ENCODE assay signal across 1 cellular context in the genomic region with DNA sequence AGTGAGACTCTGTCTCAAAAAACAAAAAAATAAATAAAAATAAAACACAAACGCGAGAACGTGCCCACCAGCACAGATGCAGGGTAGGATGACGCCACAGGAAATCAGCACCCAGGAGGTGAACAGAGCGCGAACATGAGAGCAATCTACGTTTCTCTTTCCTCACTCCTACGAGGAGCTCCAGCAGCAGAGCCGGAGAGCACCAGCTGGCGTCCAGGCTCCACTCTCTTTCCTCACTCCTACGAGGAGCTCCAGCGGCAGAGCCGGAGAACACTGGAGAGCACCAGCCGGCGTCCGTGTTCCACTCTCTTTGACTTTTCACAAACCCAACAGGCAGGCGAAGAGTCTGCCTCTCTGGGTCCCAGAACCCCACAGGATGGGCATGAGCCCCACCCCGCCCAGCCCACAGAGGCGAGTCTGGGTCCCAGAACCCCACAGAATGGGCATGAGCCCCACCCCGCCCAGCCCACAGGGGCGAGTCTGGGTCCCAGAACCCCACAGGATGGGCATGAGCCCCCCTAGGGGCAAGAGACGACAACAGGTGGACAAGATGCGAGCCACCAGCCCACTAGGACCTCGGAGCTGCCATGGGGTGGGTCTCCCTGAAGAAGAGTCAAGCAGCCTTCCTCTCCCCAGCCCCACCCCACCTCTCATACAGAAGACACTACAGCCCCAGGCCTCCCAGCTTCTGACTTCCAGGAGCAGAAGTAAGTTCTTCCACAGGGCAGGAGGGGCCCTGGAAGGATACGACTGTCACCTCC.
TF ChIP-seq lines count a peak whose summit lies in the region.

No MANE protein-coding gene starts in this region.

TF ChIP-seq in WTC11, 78 proteins besides CTCF, POLR2A, EP300 and RAD21 (continued from another document):
- TF ChIP-seq, protein P1, sequence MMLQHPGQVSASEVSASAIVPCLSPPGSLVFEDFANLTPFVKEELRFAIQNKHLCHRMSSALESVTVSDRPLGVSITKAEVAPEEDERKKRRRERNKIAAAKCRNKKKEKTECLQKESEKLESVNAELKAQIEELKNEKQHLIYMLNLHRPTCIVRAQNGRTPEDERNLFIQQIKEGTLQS (CRISPR knock-in tag; conservative IDR thresholded peaks at IDR 0.05), result no peak
- TF ChIP-seq ETV6 (CRISPR knock-in tag; IDR thresholded peaks at IDR 0.05), result no peak
- TF ChIP-seq, protein P2, sequence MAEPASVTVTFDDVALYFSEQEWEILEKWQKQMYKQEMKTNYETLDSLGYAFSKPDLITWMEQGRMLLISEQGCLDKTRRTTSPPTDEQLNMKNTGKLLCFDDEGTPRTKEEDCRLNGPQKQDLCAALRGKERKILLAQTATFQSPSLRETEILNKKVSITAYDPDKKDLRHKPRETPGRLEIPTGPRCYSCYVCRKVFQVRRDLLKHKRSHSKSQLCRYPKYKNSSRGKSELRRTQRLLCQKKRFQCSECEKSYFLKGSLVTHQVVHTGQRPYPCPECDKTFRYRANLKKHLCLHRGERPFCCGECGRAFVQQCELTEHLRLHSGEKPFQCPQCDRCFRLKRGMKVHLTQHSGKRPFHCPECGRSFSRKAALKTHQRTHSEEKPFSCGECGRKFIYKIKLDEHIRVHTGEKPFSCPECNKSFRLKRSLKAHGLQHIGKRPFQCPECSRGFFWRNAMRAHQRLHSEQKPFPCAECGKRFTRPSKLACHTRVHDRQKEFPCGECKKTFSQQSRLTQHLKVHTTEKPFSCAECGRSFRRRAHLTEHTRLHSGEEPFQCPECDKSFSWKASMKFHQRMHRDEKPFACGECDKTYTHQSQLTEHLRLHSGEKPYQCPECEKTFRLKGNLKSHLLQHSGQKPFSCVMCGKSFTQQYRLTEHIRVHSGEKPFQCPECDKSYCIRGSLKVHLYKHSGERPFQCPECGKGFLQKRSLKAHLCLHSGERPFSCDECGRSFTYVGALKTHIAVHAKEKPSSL (CRISPR knock-in tag; conservative IDR thresholded peaks at IDR 0.05), result no peak
- TF ChIP-seq, protein P3, sequence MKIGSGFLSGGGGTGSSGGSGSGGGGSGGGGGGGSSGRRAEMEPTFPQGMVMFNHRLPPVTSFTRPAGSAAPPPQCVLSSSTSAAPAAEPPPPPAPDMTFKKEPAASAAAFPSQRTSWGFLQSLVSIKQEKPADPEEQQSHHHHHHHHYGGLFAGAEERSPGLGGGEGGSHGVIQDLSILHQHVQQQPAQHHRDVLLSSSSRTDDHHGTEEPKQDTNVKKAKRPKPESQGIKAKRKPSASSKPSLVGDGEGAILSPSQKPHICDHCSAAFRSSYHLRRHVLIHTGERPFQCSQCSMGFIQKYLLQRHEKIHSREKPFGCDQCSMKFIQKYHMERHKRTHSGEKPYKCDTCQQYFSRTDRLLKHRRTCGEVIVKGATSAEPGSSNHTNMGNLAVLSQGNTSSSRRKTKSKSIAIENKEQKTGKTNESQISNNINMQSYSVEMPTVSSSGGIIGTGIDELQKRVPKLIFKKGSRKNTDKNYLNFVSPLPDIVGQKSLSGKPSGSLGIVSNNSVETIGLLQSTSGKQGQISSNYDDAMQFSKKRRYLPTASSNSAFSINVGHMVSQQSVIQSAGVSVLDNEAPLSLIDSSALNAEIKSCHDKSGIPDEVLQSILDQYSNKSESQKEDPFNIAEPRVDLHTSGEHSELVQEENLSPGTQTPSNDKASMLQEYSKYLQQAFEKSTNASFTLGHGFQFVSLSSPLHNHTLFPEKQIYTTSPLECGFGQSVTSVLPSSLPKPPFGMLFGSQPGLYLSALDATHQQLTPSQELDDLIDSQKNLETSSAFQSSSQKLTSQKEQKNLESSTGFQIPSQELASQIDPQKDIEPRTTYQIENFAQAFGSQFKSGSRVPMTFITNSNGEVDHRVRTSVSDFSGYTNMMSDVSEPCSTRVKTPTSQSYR (CRISPR knock-in tag; IDR thresholded peaks at IDR 0.05), result no peak
- TF ChIP-seq, protein P4, sequence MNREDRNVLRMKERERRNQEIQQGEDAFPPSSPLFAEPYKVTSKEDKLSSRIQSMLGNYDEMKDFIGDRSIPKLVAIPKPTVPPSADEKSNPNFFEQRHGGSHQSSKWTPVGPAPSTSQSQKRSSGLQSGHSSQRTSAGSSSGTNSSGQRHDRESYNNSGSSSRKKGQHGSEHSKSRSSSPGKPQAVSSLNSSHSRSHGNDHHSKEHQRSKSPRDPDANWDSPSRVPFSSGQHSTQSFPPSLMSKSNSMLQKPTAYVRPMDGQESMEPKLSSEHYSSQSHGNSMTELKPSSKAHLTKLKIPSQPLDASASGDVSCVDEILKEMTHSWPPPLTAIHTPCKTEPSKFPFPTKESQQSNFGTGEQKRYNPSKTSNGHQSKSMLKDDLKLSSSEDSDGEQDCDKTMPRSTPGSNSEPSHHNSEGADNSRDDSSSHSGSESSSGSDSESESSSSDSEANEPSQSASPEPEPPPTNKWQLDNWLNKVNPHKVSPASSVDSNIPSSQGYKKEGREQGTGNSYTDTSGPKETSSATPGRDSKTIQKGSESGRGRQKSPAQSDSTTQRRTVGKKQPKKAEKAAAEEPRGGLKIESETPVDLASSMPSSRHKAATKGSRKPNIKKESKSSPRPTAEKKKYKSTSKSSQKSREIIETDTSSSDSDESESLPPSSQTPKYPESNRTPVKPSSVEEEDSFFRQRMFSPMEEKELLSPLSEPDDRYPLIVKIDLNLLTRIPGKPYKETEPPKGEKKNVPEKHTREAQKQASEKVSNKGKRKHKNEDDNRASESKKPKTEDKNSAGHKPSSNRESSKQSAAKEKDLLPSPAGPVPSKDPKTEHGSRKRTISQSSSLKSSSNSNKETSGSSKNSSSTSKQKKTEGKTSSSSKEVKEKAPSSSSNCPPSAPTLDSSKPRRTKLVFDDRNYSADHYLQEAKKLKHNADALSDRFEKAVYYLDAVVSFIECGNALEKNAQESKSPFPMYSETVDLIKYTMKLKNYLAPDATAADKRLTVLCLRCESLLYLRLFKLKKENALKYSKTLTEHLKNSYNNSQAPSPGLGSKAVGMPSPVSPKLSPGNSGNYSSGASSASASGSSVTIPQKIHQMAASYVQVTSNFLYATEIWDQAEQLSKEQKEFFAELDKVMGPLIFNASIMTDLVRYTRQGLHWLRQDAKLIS (CRISPR knock-in tag; IDR thresholded peaks at IDR 0.05; ENCODE audit: borderline replicate concordance), result no peak
- no peak for TF ChIP-seq ZNF423 (CRISPR knock-in tag; IDR thresholded peaks at IDR 0.05)
